In the genomic region with DNA sequence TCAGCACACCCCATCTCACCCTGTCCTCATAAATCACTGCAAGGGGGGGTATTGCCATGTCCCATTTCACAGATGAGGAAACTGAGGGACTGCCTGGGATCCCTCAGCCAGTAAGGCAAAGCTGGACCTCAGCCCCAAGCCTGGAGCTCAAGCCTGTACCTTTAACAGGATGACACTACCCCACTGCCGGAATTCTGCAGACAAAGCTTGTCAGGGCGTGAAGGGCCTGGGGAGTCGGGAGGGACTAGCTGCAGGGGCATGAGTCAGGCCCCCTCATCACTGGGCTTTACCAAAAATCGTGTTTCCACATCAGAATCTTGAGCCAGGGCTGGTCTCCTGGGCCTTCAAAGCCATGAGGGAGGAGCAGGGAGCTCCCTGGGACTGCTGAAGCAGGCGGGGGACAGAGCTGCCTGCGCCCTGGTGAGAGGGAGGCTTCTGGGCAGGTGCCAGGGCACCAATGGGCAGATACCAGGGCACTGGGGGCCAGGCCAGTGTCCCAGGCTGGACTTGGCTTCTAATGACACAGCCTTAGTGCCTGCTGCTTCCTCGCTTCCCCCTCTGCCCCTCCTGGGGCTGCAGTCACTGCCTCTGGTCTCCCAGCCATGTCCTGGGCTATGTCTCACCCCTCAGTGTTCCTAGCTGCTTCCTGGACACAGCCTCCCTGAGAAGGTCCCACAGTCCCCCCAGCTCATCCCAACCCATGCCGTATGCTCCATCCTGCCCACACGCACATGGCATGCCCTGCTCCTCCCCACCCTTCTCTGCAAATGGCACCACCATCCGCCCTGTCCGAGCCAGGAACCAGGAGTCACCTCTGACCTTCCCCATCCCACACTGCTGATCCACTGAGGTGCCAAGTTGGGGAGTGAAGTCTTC, we compare ENCODE assay signal across 30 cellular contexts.
DNase-seq lines count a peak whose midpoint lies in the region; ATAC-seq and TF ChIP-seq lines count a peak whose summit lies in the region.
"Had no signal": no experiment of that assay in that cellular context is flagged by ENCODE, and none has a peak within 500 bp of the region (broad histone marks: within the 10 kb centered on the region; RNA-seq: fewer than 3 reads in every experiment).

No MANE protein-coding gene starts in this region.

- no peaks in the 10 kb centered on the region for H3K9me3 Mint-ChIP-seq in WTC11
- H3K9me3 Mint-ChIP-seq: activated CD4-positive, alpha-beta T cell treated with anti-CD3 and anti-CD28 coated beads, Interleukin-2, amount 10 ng/mL, durations not matched to agents 24 days and 14 days; activated naive CD8-positive, alpha-beta T cell treated with anti-CD3 and anti-CD28 coated beads for 36 hours; activated T-cell treated with anti-CD3 and anti-CD28 coated beads, Interleukin-2, amount 50 U/mL, for 24 hours; GM23338; naive thymus-derived CD8-positive, alpha-beta T cell had no signal

- peaks cover 7% of the 10 kb centered on the region for H3K4me1 Mint-ChIP-seq in WTC11
- H3K4me1 Mint-ChIP-seq: activated CD4-positive, alpha-beta T cell treated with anti-CD3 and anti-CD28 coated beads, Interleukin-2, amount 10 ng/mL, durations not matched to agents 24 days and 14 days; activated naive CD8-positive, alpha-beta T cell treated with anti-CD3 and anti-CD28 coated beads for 36 hours had no signal

- H3K27ac Mint-ChIP-seq in WTC11, result no peak overlapping the region
- H3K27ac Mint-ChIP-seq: activated CD4-positive, alpha-beta T cell treated with anti-CD3 and anti-CD28 coated beads, Interleukin-2, amount 10 ng/mL, durations not matched to agents 24 days and 14 days; activated naive CD8-positive, alpha-beta T cell treated with anti-CD3 and anti-CD28 coated beads for 36 hours; activated T-cell treated with anti-CD3 and anti-CD28 coated beads, Interleukin-2, amount 50 U/mL, for 24 hours; GM23338; naive thymus-derived CD8-positive, alpha-beta T cell had no signal

- H3K9ac ChIP-seq in SK-N-SH, result no peak overlapping the region
- H3K9ac ChIP-seq: KMS-11 had no signal

- no peaks in the 10 kb centered on the region for H4K20me1 ChIP-seq in SK-N-SH (ENCODE audit: insufficient read depth)

- intact Hi-C loops in sigmoid colon (cut with DNase I), result no loop called here

- no peak overlapping the region for H3K4me2 ChIP-seq in SK-N-SH
- H3K4me2 ChIP-seq: GM23338, KMS-11 had no signal

- no peaks in the 10 kb centered on the region for H3K9me3 ChIP-seq in SK-N-SH
- H3K9me3 ChIP-seq in sigmoid colon, result no peaks in the 10 kb centered on the region

- H3K36me3 ChIP-seq in SK-N-SH (replicated peaks in 1 of 2; ENCODE audit: control insufficient read depth in 1 of 2, insufficient read depth in 2 of 2, low read length in 1 of 2) (no peaks in the 10 kb centered on the region), sigmoid colon (no peaks in the 10 kb centered on the region)

- H3K27me3 Mint-ChIP-seq in WTC11 (ENCODE audit: low read depth), result peaks cover 13% of the 10 kb centered on the region

- H3K4me1 ChIP-seq in SK-N-SH (ENCODE audit: control insufficient read depth in 1 of 2, insufficient read depth in 2 of 2, low read depth in 1 of 2, low read length in 1 of 2) (no peaks in the 10 kb centered on the region), foreskin keratinocyte (no peaks in the 10 kb centered on the region), sigmoid colon (no peaks in the 10 kb centered on the region)

- TF ChIP-seq EP300 in SK-N-SH (IDR thresholded peaks at IDR 0.05; ENCODE audit: borderline replicate concordance in 1 of 2, low read depth in 1 of 2, low read length in 1 of 2) (no peak), sigmoid colon (IDR thresholded peaks at IDR 0.05) (no peak)

- no peak for TF ChIP-seq POLR2A in sigmoid colon (IDR thresholded peaks at IDR 0.05)

- 54% methylated on average over 8 of the region's 11 CpGs for WGBS in SK-N-SH (ENCODE audit: low lambda C conversion rate)
- 32 to 70% methylated on average over 11 of the region's 11 CpGs for WGBS in sigmoid colon, 2 donors

- ATAC-seq in SK-N-SH treated with all-trans-retinoic acid at 6 μM for 48 hours, result no peak
- no peak for ATAC-seq in WTC11
- peak; percentile 83 for ATAC-seq in foreskin keratinocyte
- ATAC-seq in HG03378 (IDR thresholded peaks at IDR 0.05; ENCODE audit: unreplicated experiment), result no peak
- no peak for ATAC-seq in HG02642 (IDR thresholded peaks at IDR 0.05; ENCODE audit: poor library complexity, unreplicated experiment)
- ATAC-seq: esophagus mucosa; GM23338; naive thymus-derived CD8-positive, alpha-beta T cell had no signal

- TF ChIP-seq CTCF in SK-N-SH (IDR thresholded peaks at IDR 0.05) (no peak), WTC11 (IDR thresholded peaks at IDR 0.05) (no peak), foreskin keratinocyte (conservative IDR thresholded peaks at IDR 0.05) (no peak), sigmoid colon (IDR thresholded peaks at IDR 0.05) (no peak)

- H3K27me3 ChIP-seq in SK-N-SH (ENCODE audit: insufficient read depth) (peaks cover 17% of the 10 kb centered on the region; the same call in 1 of the 2 replicates), foreskin keratinocyte (no peaks in the 10 kb centered on the region), sigmoid colon (peaks cover 4 to 20% (median 7%) of the 10 kb centered on the region in 3 donors)

- POLR2A ChIA-PET in SK-N-SH (lab: Yijun Ruan, JAX), result no interaction called here
- POLR2A ChIA-PET in WTC11 (lab: Charles Lee), result interaction anchor here (0.5 kb wide), 1 partner anchor 22 kb away, joined by 6 read pairs; no protein-coding TSS in a partner anchor

- CTCF ChIA-PET in SK-N-SH (lab: Yijun Ruan, JAX), result interaction anchor here (0.9 to 4.1 kb wide), 6 partner anchors 9 to 194 kb away, joined by 3 to 28 read pairs (median 6); no protein-coding TSS in a partner anchor
- CTCF ChIA-PET in WTC11 (lab: Charles Lee), result interaction anchor here (0.7 to 2.3 kb wide), 13 partner anchors 8 to 317 kb away, joined by 3 to 24 read pairs (median 4); no protein-coding TSS in a partner anchor

- peak; percentile 31 for DNase-seq in SK-N-SH
- peak; percentile 8 for DNase-seq in WTC11 (ENCODE audit: low spot score)
- DNase-seq in foreskin keratinocyte, result peak in 1 of 2 donors; percentile 79
- DNase-seq in sigmoid colon, result peak; percentile 51
- DNase-seq in GF-D8 (lab: John Stamatoyannopoulos, UW), result no peak
- DNase-seq: activated CD4-positive, alpha-beta T cell treated with anti-CD3 and anti-CD28 coated beads, Interleukin-2, amount 10 ng/mL, durations not matched to agents 24 days and 14 days; activated effector memory CD4-positive, alpha-beta T cell treated with anti-CD3 and anti-CD28 coated beads, Interleukin-2, amount 50 U/mL, for 16 hours; activated naive CD8-positive, alpha-beta T cell treated with anti-CD3 and anti-CD28 coated beads for 36 hours; activated T-cell treated with anti-CD3 and anti-CD28 coated beads, Interleukin-2, amount 50 U/mL, for 24 hours; anterior cingulate cortex; Calu3; DMS79; effector memory CD4-positive, alpha-beta T cell; GDM1; NCI-H1417 treated with DMSO at 0.1 percent for 48 hours; NCI-H2081; NCI-H226; SHP77 treated with DMSO at 0.1 percent for 48 hours; stimulated activated naive CD4-positive, alpha-beta T cell treated with Interleukin-2 at 50 U/mL for 16 hours; SW 1271 had no signal

- no peaks in the 10 kb centered on the region for H3K9me2 ChIP-seq in SK-N-SH

- no peaks in the 10 kb centered on the region for H3K79me2 ChIP-seq in SK-N-SH (ENCODE audit: insufficient read depth)

- H3K4me3 Mint-ChIP-seq in WTC11, result no peak overlapping the region
- H3K4me3 Mint-ChIP-seq: activated CD4-positive, alpha-beta T cell treated with anti-CD3 and anti-CD28 coated beads, Interleukin-2, amount 10 ng/mL, durations not matched to agents 24 days and 14 days; activated naive CD8-positive, alpha-beta T cell treated with anti-CD3 and anti-CD28 coated beads for 36 hours; activated T-cell treated with anti-CD3 and anti-CD28 coated beads, Interleukin-2, amount 50 U/mL, for 24 hours; GM23338; naive thymus-derived CD8-positive, alpha-beta T cell had no signal

- no peak overlapping the region for H2AFZ ChIP-seq in SK-N-SH (ENCODE audit: low read depth)
- H2AFZ ChIP-seq: GM23338 had no signal

- no peaks in the 10 kb centered on the region for H3F3A ChIP-seq in SK-N-SH (replicated peaks; ENCODE audit: insufficient read depth)

- H3K4me3 ChIP-seq in SK-N-SH (ENCODE audit: low read depth in 2 of 2, low read length in 1 of 2) (no peak overlapping the region), sigmoid colon (no peak overlapping the region)
- H3K4me3 ChIP-seq: GM23338 had no signal

- no peak overlapping the region for H3K27ac ChIP-seq in SK-N-SH (ENCODE audit: low read depth in 2 of 2, low read length in 1 of 2)
- H3K27ac ChIP-seq in foreskin keratinocyte, result no peak overlapping the region
- H3K27ac ChIP-seq in sigmoid colon, result no peak overlapping the region
- H3K27ac ChIP-seq: 22Rv1, C4-2B, KMS-11, VCaP had no signal

- H3K36me3 Mint-ChIP-seq in WTC11, result no peaks in the 10 kb centered on the region
- H3K36me3 Mint-ChIP-seq: activated naive CD8-positive, alpha-beta T cell treated with anti-CD3 and anti-CD28 coated beads for 36 hours; naive thymus-derived CD8-positive, alpha-beta T cell had no signal

- no peak for TF ChIP-seq RAD21 in SK-N-SH (IDR thresholded peaks at IDR 0.05; ENCODE audit: low read length)

TF ChIP-seq in SK-N-SH, 30 proteins besides CTCF, POLR2A, EP300 and RAD21 (continues in another document):
- TF ChIP-seq MEF2A (IDR thresholded peaks at IDR 0.05; ENCODE audit: borderline replicate concordance, low read depth) (no peak), FOXJ3 (CRISPR knock-in tag; IDR thresholded peaks at IDR 0.05) (no peak)

TF ChIP-seq in SK-N-SH treated with all-trans-retinoic acid at 6 μM for 48 hours, 23 proteins besides CTCF, POLR2A, EP300 and RAD21:
- TF ChIP-seq ZC3H10 (CRISPR knock-in tag; IDR thresholded peaks at IDR 0.05), result no peak
- no peak for TF ChIP-seq ZNF565 (CRISPR knock-in tag; conservative IDR thresholded peaks at IDR 0.05; ENCODE audit: low read depth)
- TF ChIP-seq ESRRG (CRISPR knock-in tag; IDR thresholded peaks at IDR 0.05), result no peak
